In the genomic region with DNA sequence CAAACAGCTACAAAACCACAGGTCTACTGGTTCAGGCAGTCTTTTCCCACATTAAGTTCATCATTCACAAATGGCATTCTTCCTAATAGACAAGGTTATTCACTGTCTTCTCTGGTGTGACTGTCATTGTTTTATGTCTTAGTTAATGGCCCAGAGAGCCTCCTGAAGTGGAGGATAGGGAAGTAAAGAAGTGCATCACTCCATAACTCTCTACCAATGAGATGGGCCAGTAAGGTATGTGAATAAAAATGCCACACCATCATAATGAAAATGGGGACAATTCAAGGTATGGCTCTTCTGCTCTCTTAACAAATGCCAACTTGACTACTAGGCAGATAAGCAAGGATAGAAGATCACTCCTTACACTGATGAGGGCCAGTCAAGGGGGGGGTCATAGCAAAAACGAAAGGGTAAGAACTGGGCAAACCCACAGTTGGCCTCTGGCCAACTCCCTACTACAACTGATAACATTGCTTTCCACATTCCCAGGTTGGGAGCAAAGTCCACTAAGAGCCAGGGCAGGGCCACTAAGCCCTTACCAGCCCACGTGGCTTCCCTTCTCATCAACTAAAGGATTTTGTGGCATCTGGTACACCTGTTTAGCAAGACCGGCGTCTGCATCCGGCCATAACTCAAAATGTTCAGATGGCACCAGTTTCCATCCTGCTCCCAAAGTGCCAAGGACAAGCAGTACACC, we compare ENCODE assay signal across 19 cellular contexts. TPM values are rescaled to one million over a fixed set of nuclear protein-coding genes. Genes with fewer than 3 reads are reported as not detected.
DNase-seq lines count a peak whose midpoint lies in the region; ATAC-seq and TF ChIP-seq lines count a peak whose summit lies in the region.
"Had no signal": no experiment of that assay in that cellular context is flagged by ENCODE, and none has a peak within 500 bp of the region (broad histone marks: within the 10 kb centered on the region; RNA-seq: fewer than 3 reads in every experiment).

No MANE protein-coding gene starts in this region.

- H3K27me3 Mint-ChIP-seq in stimulated activated naive CD8-positive, alpha-beta T cell treated with anti-CD3 and anti-CD28 coated beads, Interleukin-15, amount 100 ng/mL, for 72 hours: no peaks in the 10 kb centered on the region
- H3K27me3 Mint-ChIP-seq in activated naive CD8-positive, alpha-beta T cell treated with anti-CD3 and anti-CD28 coated beads for 36 hours: no peaks in the 10 kb centered on the region

- intact Hi-C loops in upper lobe of right lung (cut with DNase I): no loop called here

- CTCF ChIA-PET in GM10248 (lab: Yijun Ruan, JAX): interaction anchor here (1.3 to 2.9 kb wide), 3 partner anchors 8 to 468 kb away, joined by 3 to 12 read pairs (median 3); no protein-coding TSS in a partner anchor

- H3K9me3 ChIP-seq in upper lobe of right lung: no peaks in the 10 kb centered on the region
- H3K9me3 ChIP-seq: HAP-1, SJCRH30, vagina had no signal

- peak overlapping the region; percentile 23 to 63 for H3K27ac Mint-ChIP-seq in stimulated activated naive CD8-positive, alpha-beta T cell treated with anti-CD3 and anti-CD28 coated beads, Interleukin-15, amount 100 ng/mL, for 72 hours
- H3K27ac Mint-ChIP-seq in activated naive CD8-positive, alpha-beta T cell treated with anti-CD3 and anti-CD28 coated beads for 36 hours: peak overlapping the region; percentile 39

- H3K27me3 ChIP-seq in upper lobe of right lung: no peaks in the 10 kb centered on the region
- H3K27me3 ChIP-seq: brain microvascular endothelial cell, SJCRH30, vagina had no signal

- no peaks in the 10 kb centered on the region for H3K4me1 ChIP-seq in upper lobe of right lung
- H3K4me1 ChIP-seq: HAP-1, SJCRH30, vagina had no signal

- H3K36me3 Mint-ChIP-seq in activated naive CD8-positive, alpha-beta T cell treated with anti-CD3 and anti-CD28 coated beads for 36 hours: peaks cover 74% of the 10 kb centered on the region

- no peak for ATAC-seq in stimulated activated naive CD8-positive, alpha-beta T cell treated with anti-CD3 and anti-CD28 coated beads, Interleukin-15, amount 100 ng/mL, for 72 hours
- ATAC-seq in stimulated activated naive CD8-positive, alpha-beta T cell treated with anti-CD3 and anti-CD28 coated beads, Interleukin-15, Interleukin-2, amounts not matched to agents 100 U/mL and 50 U/mL, for 24 hours: no peak
- ATAC-seq in upper lobe of right lung: peak; percentile 40
- no peak for ATAC-seq in GM18858 (IDR thresholded peaks at IDR 0.05; ENCODE audit: unreplicated experiment)
- ATAC-seq: PC-3 had no signal

- POLR2A ChIA-PET in GM10248 (lab: Yijun Ruan, JAX): interaction anchor here (1.2 kb wide), 1 partner anchor 9 kb away, joined by 4 read pairs; no protein-coding TSS in a partner anchor

- H3K4me3 Mint-ChIP-seq in stimulated activated naive CD8-positive, alpha-beta T cell treated with anti-CD3 and anti-CD28 coated beads, Interleukin-15, amount 100 ng/mL, for 72 hours: no peak overlapping the region
- no peak overlapping the region for H3K4me3 Mint-ChIP-seq in activated naive CD8-positive, alpha-beta T cell treated with anti-CD3 and anti-CD28 coated beads for 36 hours

- no peak overlapping the region for H3K4me3 ChIP-seq in upper lobe of right lung
- H3K4me3 ChIP-seq: HAP-1, SJCRH30, vagina had no signal

- H3K27ac ChIP-seq in upper lobe of right lung: no peak overlapping the region
- H3K27ac ChIP-seq: brain microvascular endothelial cell, epithelial cell of prostate, SJCRH30, vagina had no signal

- no peaks in the 10 kb centered on the region for H3K9me3 Mint-ChIP-seq in stimulated activated naive CD8-positive, alpha-beta T cell treated with anti-CD3 and anti-CD28 coated beads, Interleukin-15, amount 100 ng/mL, for 72 hours
- H3K9me3 Mint-ChIP-seq in activated naive CD8-positive, alpha-beta T cell treated with anti-CD3 and anti-CD28 coated beads for 36 hours: no peaks in the 10 kb centered on the region

- TF ChIP-seq CTCF in upper lobe of right lung (IDR thresholded peaks at IDR 0.05) (no peak), GM10248 (IDR thresholded peaks at IDR 0.05; ENCODE audit: control extremely low read depth, extremely low read depth, low read depth, missing control alignments) (no peak)

- peaks cover 100% of the 10 kb centered on the region for H3K36me3 ChIP-seq in upper lobe of right lung

- peaks cover 26% of the 10 kb centered on the region for H3K4me1 Mint-ChIP-seq in stimulated activated naive CD8-positive, alpha-beta T cell treated with anti-CD3 and anti-CD28 coated beads, Interleukin-15, amount 100 ng/mL, for 72 hours
- H3K4me1 Mint-ChIP-seq in activated naive CD8-positive, alpha-beta T cell treated with anti-CD3 and anti-CD28 coated beads for 36 hours: peaks cover 25% of the 10 kb centered on the region

- no peak for DNase-seq in stimulated activated naive CD8-positive, alpha-beta T cell treated with anti-CD3 and anti-CD28 coated beads, Interleukin-15, amount 100 ng/mL, for 72 hours
- no peak for DNase-seq in stimulated activated naive CD8-positive, alpha-beta T cell treated with anti-CD3 and anti-CD28 coated beads, Interleukin-15, Interleukin-2, amounts not matched to agents 100 U/mL and 50 U/mL, for 24 hours
- DNase-seq in activated naive CD8-positive, alpha-beta T cell treated with anti-CD3 and anti-CD28 coated beads for 36 hours: no peak
- peak; percentile 53 for DNase-seq in mesenteric fat pad (ENCODE audit: low spot score)
- no peak for DNase-seq in upper lobe of right lung
- no peak for DNase-seq in GM10248 (ENCODE audit: extremely low spot score)
- DNase-seq in SKM-1 (lab: John Stamatoyannopoulos, UW; ENCODE audit: unreplicated experiment): no peak
- DNase-seq: activated gamma-delta T cell treated with Interleukin-2 at 50 U/mL for 16 hours; brain microvascular endothelial cell; MV-4-11; NCI-H2081; NCI-H524 treated with DMSO at 0.1 percent for 48 hours; PC-3; SJCRH30; stimulated activated CD4-positive, alpha-beta T cell treated with anti-CD3 and anti-CD28 coated beads, Interleukin-1b, Interleukin-23, amount 100 ng/mL, for 48 hours had no signal

RNA-seq across cellular contexts. Expression of gene PABPC4, which starts 10.0 kb away (rescaled TPM):
- total RNA-seq in activated naive CD8-positive, alpha-beta T cell treated with anti-CD3 and anti-CD28 coated beads for 36 hours: 100 to 1,000 TPM; 445 to 490 TPM
- total RNA-seq in mesenteric fat pad (301 TPM), upper lobe of right lung (199 TPM)
